In genomic region chr1:203267912-203268311, GRCh38 we compare ENCODE assay signal across 8 cellular contexts. TPM values are rescaled to one million over a fixed set of nuclear protein-coding genes. Genes with fewer than 3 reads are reported as not detected.
A peak's percentile ranks its signal among the peaks of the same experiment; 100 is the strongest.
DNase-seq lines count a peak whose midpoint lies in the region; ATAC-seq and TF ChIP-seq lines count a peak whose summit lies in the region.

No MANE protein-coding gene starts in this region.

- no peaks in the 10 kb centered on the region for H3K27me3 Mint-ChIP-seq in central memory CD8-positive, alpha-beta T cell

- H3K27ac ChIP-seq in A673 (ENCODE audit: low read depth, low read length, poor library complexity, severe bottlenecking) (no peak overlapping the region), HUES6 (ENCODE audit: low read depth, low read length) (no peak overlapping the region)

- H3K9ac ChIP-seq in HUES6 (ENCODE audit: low read length), result no peak overlapping the region
- peak overlapping the region; percentile 73 for H3K9ac ChIP-seq in mucosa of stomach (ENCODE audit: low read length)

- DNase-seq in A673 (ENCODE audit: low spot score) (no peak), globus pallidus (ENCODE audit: low spot score) (no peak)
- no peak for DNase-seq in central memory CD8-positive, alpha-beta T cell (ENCODE audit: low spot score in 2 of 2)

- no peak for ATAC-seq in central memory CD8-positive, alpha-beta T cell (replicated peaks; ENCODE audit: extremely low read depth, poor library complexity, severe bottlenecking)
- ATAC-seq in HG03378 (IDR thresholded peaks at IDR 0.05; ENCODE audit: unreplicated experiment), result no peak
- ATAC-seq in HG02610 (IDR thresholded peaks at IDR 0.05; ENCODE audit: unreplicated experiment), result no peak
- ATAC-seq in HG03045 (IDR thresholded peaks at IDR 0.05; ENCODE audit: unreplicated experiment), result no peak

- CTCF ChIA-PET in A673 (lab: Charles Lee), result interaction anchor here (0.6 to 4.8 kb wide), 26 partner anchors 10 to 428 kb away, joined by 3 to 52 read pairs (median 5); partner anchors contain the start of gene PPFIA4

- H3K36me3 ChIP-seq in A673 (ENCODE audit: insufficient read depth, low read length, poor library complexity, severe bottlenecking) (no peaks in the 10 kb centered on the region), HUES6 (ENCODE audit: control insufficient read depth, insufficient read depth, low read length) (no peaks in the 10 kb centered on the region), mucosa of stomach (ENCODE audit: control insufficient read depth, insufficient read depth, low read length) (no peaks in the 10 kb centered on the region)

- H3K4me1 ChIP-seq in A673 (ENCODE audit: insufficient read depth, low read length, poor library complexity, severe bottlenecking) (peaks cover 21% of the 10 kb centered on the region), HUES6 (ENCODE audit: control insufficient read depth, insufficient read depth, low read length) (peaks cover 8% of the 10 kb centered on the region), mucosa of stomach (ENCODE audit: control insufficient read depth, insufficient read depth, low read length) (peaks cover 21% of the 10 kb centered on the region)

- H3K27me3 ChIP-seq in A673 (replicated peaks; ENCODE audit: insufficient read depth, low read depth, low read length, poor library complexity) (no peaks in the 10 kb centered on the region), HUES6 (ENCODE audit: control insufficient read depth, insufficient read depth, low read length) (peaks cover 12% of the 10 kb centered on the region), mucosa of stomach (ENCODE audit: control insufficient read depth, insufficient read depth, low read length) (no peaks in the 10 kb centered on the region)

- H3K27ac Mint-ChIP-seq in central memory CD8-positive, alpha-beta T cell (ENCODE audit: low read depth), result peak overlapping the region; percentile 78

- H3K4me3 ChIP-seq in A673 (ENCODE audit: low read depth, low read length, poor library complexity, severe bottlenecking), result peak overlapping the region; percentile 52
- peak overlapping the region; percentile 68 for H3K4me3 ChIP-seq in HUES6 (ENCODE audit: low read depth, low read length)
- peak overlapping the region; percentile 70 for H3K4me3 ChIP-seq in mucosa of stomach (ENCODE audit: low read length)

- H3K9me3 ChIP-seq in A673 (ENCODE audit: low read depth, low read length, poor library complexity, severe bottlenecking), result no peaks in the 10 kb centered on the region
- H3K9me3 ChIP-seq in HUES6 (ENCODE audit: control insufficient read depth, insufficient read depth, low read depth, low read length), result no peaks in the 10 kb centered on the region
- no peaks in the 10 kb centered on the region for H3K9me3 ChIP-seq in mucosa of stomach (ENCODE audit: control insufficient read depth, low read length)

- TF ChIP-seq CTCF in A673 (conservative IDR thresholded peaks at IDR 0.05; ENCODE audit: low read depth, low read length), result no peak

- H3K4me1 Mint-ChIP-seq in central memory CD8-positive, alpha-beta T cell, result peaks cover 18% of the 10 kb centered on the region

- H3K9me3 Mint-ChIP-seq in central memory CD8-positive, alpha-beta T cell, result no peaks in the 10 kb centered on the region

- intact Hi-C loops in A673 (cut with micrococcal nuclease; ENCODE audit: unreplicated experiment), result loop anchor here (2.0 kb wide), 2 partner anchors 229 to 237 kb away; no protein-coding TSS in a partner anchor

- BruUV-seq in A673 (replicated peaks; lab: Mats Ljungman, UMichigan), result no TSS peak

- POLR2A ChIA-PET in A673 (lab: Charles Lee; ENCODE audit: low non-redundant PET), result no interaction called here

- peak overlapping the region; percentile 77 for H3K4me3 Mint-ChIP-seq in central memory CD8-positive, alpha-beta T cell

- H3K36me3 Mint-ChIP-seq in central memory CD8-positive, alpha-beta T cell (ENCODE audit: insufficient read depth), result peaks cover 3% of the 10 kb centered on the region

RNA-seq across cellular contexts. Expression of gene BTG2, which starts 37.4 kb away (rescaled TPM):
- 8.5 and 9.3 TPM in 2 replicates for total RNA-seq in A673 (2021)

RNA-seq across cellular contexts. Expression of gene CHIT1, which starts 38.4 kb away (rescaled TPM):
- not detected in 2 replicates for total RNA-seq in A673 (2021)
